ENCODE assay signal across 8 cellular contexts in the genomic region with DNA sequence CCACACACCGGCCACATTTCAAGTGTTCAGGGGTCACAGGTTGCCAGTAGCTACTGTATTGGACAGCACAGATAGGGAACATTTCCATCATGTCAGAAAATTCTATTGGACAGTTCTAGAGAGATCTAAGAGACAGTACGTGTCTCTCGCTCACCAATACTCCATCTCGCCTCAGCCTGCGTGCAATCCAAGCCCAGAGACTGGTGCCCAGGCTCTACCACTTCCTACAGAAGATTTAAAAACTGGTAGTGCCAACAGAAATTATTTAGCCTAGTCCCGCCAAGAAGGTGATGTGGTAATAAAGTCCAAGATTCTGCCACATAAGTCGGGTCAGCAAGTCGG. TPM values are rescaled to one million over a fixed set of nuclear protein-coding genes. Genes with fewer than 3 reads are reported as not detected.
DNase-seq lines count a peak whose midpoint lies in the region; ATAC-seq and TF ChIP-seq lines count a peak whose summit lies in the region.

No MANE protein-coding gene starts in this region.

- in situ Hi-C loops in IMR-90 (cut with MboI; ENCODE audit: low sequenced_read_pairs): no loop called here

- POLR2A ChIA-PET in CD8-positive, alpha-beta memory T cell (lab: Charles Lee): interaction anchor here (1.4 to 3.0 kb wide), 3 partner anchors 70 to 649 kb away, joined by 9 to 28 read pairs (median 9); partner anchors contain the start of gene CEP120
- POLR2A ChIA-PET in IMR-90 (lab: Charles Lee; ENCODE audit: unreplicated experiment): no interaction called here

- peaks cover 34% of the 10 kb centered on the region for H3K4me1 ChIP-seq in CD8-positive, alpha-beta memory T cell (ENCODE audit: insufficient read depth, low read length)
- no peaks in the 10 kb centered on the region for H3K4me1 ChIP-seq in IMR-90 (ENCODE audit: control insufficient read depth, insufficient read depth, low read length)

- peaks cover 32 to 53% (median 53%) of the 10 kb centered on the region in 3 donors for H3K4me1 Mint-ChIP-seq in CD8-positive, alpha-beta memory T cell
- H3K4me1 Mint-ChIP-seq in dendritic cell treated with granulocyte-macrophage colony-stimulating factor and Interleukin-4, amounts not matched to agents 40 ng/mL and 50 ng/mL, for 4 days (ENCODE audit: low read depth): peaks cover 52% of the 10 kb centered on the region
- H3K4me1 Mint-ChIP-seq in naive B cell: peaks cover 29 to 40% (median 35%) of the 10 kb centered on the region in 3 donors

- peak overlapping the region; percentile 90 for H2AFZ ChIP-seq in IMR-90 (replicated peaks; ENCODE audit: low read length, poor library complexity)

- H3K4me2 ChIP-seq in IMR-90 (ENCODE audit: low read depth, low read length): peak overlapping the region; percentile 91

- peak overlapping the region; percentile 34; the same call in 1 of the 3 replicates for H2BK15ac ChIP-seq in IMR-90 (ENCODE audit: low read depth, low read length)

- no peaks in the 10 kb centered on the region for H3K36me3 ChIP-seq in CD8-positive, alpha-beta memory T cell (ENCODE audit: insufficient read depth, low read length)
- H3K36me3 ChIP-seq in IMR-90 (ENCODE audit: control insufficient read depth, insufficient read depth, low read length): no peaks in the 10 kb centered on the region

- intact Hi-C loops in IMR-90 (cut with micrococcal nuclease): loop anchor here (2.0 kb wide), 1 partner anchor 72 kb away; no protein-coding TSS in a partner anchor
- intact Hi-C loops in dendritic cell treated with granulocyte-macrophage colony-stimulating factor and Interleukin-4, amounts not matched to agents 40 ng/mL and 50 ng/mL, for 4 days (cut with micrococcal nuclease): loop anchor here (1.0 kb wide), 1 partner anchor 18 kb away; no protein-coding TSS in a partner anchor

- H3K23ac ChIP-seq in IMR-90 (ENCODE audit: low read depth, low read length): no peak overlapping the region

- H4K20me1 ChIP-seq in IMR-90 (ENCODE audit: insufficient read depth, low read length): peaks cover 3% of the 10 kb centered on the region; the same call in 1 of the 2 replicates

- no peaks in the 10 kb centered on the region for H3K9me3 ChIP-seq in CD8-positive, alpha-beta memory T cell (ENCODE audit: low read length)
- no peaks in the 10 kb centered on the region for H3K9me3 ChIP-seq in IMR-90 (ENCODE audit: control insufficient read depth, insufficient read depth, low read length)

- no peaks in the 10 kb centered on the region for H3K27me3 ChIP-seq in CD8-positive, alpha-beta memory T cell (ENCODE audit: insufficient read depth, low read length, poor library complexity, severe bottlenecking)
- no peaks in the 10 kb centered on the region; the same call in 1 of the 2 replicates for H3K27me3 ChIP-seq in IMR-90 (ENCODE audit: control insufficient read depth, insufficient read depth, low read length)

- peak overlapping the region; percentile 37; the same call in 1 of the 2 replicates for H4K5ac ChIP-seq in IMR-90 (ENCODE audit: low read depth, low read length)

- H3K4me3 Mint-ChIP-seq in CD8-positive, alpha-beta memory T cell: peak overlapping the region; percentile 93 to 95 (median 94)
- peak overlapping the region; percentile 99 for H3K4me3 Mint-ChIP-seq in dendritic cell treated with granulocyte-macrophage colony-stimulating factor and Interleukin-4, amounts not matched to agents 40 ng/mL and 50 ng/mL, for 4 days
- H3K4me3 Mint-ChIP-seq in naive B cell: peak overlapping the region; percentile 94 to 100 (median 98)

- TF ChIP-seq POLR2A in IMR-90 (IDR thresholded peaks at IDR 0.05; ENCODE audit: low read depth, low read length): no peak

- no peak overlapping the region for H2AK9ac ChIP-seq in IMR-90 (replicated peaks; ENCODE audit: low read depth, low read length, poor library complexity)

- H3K9ac ChIP-seq in IMR-90 (ENCODE audit: low read depth, low read length): peak overlapping the region; percentile 65

- H4K91ac ChIP-seq in IMR-90 (ENCODE audit: insufficient read depth, low read depth, low read length): peak overlapping the region; percentile 26; the same call in 1 of the 2 replicates

- H2AK5ac ChIP-seq in IMR-90 (ENCODE audit: low read depth, low read length): no peak overlapping the region

- peak overlapping the region; percentile 28; the same call in 1 of the 2 replicates for H3K18ac ChIP-seq in IMR-90 (ENCODE audit: low read depth, low read length)

- peaks cover 0 to 2% of the 10 kb centered on the region in 2 donors for H3K27me3 Mint-ChIP-seq in CD8-positive, alpha-beta memory T cell
- peaks cover 2% of the 10 kb centered on the region for H3K27me3 Mint-ChIP-seq in dendritic cell treated with granulocyte-macrophage colony-stimulating factor and Interleukin-4, amounts not matched to agents 40 ng/mL and 50 ng/mL, for 4 days
- peaks cover 0 to 12% (median 4%) of the 10 kb centered on the region in 3 donors for H3K27me3 Mint-ChIP-seq in naive B cell

- no peaks in the 10 kb centered on the region for H3K9me3 Mint-ChIP-seq in CD8-positive, alpha-beta memory T cell
- peaks cover 8% of the 10 kb centered on the region for H3K9me3 Mint-ChIP-seq in dendritic cell treated with granulocyte-macrophage colony-stimulating factor and Interleukin-4, amounts not matched to agents 40 ng/mL and 50 ng/mL, for 4 days
- H3K9me3 Mint-ChIP-seq in naive B cell: peaks cover 0 to 2% (median 0%) of the 10 kb centered on the region in 7 donors

- no peak for TF ChIP-seq RAD21 in IMR-90 (IDR thresholded peaks at IDR 0.05; ENCODE audit: low read length)

- no peak overlapping the region for H3K56ac ChIP-seq in IMR-90 (ENCODE audit: extremely low read depth, insufficient read depth, low read length)

- H4K8ac ChIP-seq in IMR-90 (ENCODE audit: low read depth in 2 of 2, low read length in 2 of 2): peak overlapping the region; percentile 86 to 91; a peak in 3 of 4 replicates

- peak overlapping the region; percentile 93 for H3K4me3 ChIP-seq in CD8-positive, alpha-beta memory T cell (ENCODE audit: low read length)
- peak overlapping the region; percentile 52 for H3K4me3 ChIP-seq in IMR-90 (ENCODE audit: insufficient read depth, low read depth, low read length)

- DNase-seq in CD8-positive, alpha-beta memory T cell: no peak
- DNase-seq in IMR-90 (no peak), naive B cell (no peak), HPDE6-E6E7 (ENCODE audit: extremely low spot score) (no peak), NOMO-1 (lab: John Stamatoyannopoulos, UW; ENCODE audit: unreplicated experiment in 2 of 2) (no peak), kidney glomerular epithelial cell (lab: John Stamatoyannopoulos, UW) (no peak)

- no peak for TF ChIP-seq CTCF in IMR-90 (conservative IDR thresholded peaks at IDR 0.05; ENCODE audit: low read depth, low read length)

- 7% methylated on average over 3 of the region's 8 CpGs; no CpG with 5 or more reads in 1 of the 2 experiments for WGBS in IMR-90 (ENCODE audit: extremely low coverage in 2 of 2, insufficient read length in 1 of 2), 2 experiments

- no peak overlapping the region for H3K27ac ChIP-seq in CD8-positive, alpha-beta memory T cell (ENCODE audit: low read depth, low read length)
- 0 out of 2 replicates have a peak overlapping the region, but pooled peaks have one; percentile 26 for H3K27ac ChIP-seq in IMR-90 (ENCODE audit: insufficient read depth, low read length)

- peak overlapping the region; percentile 81 to 96 (median 92) for H3K27ac Mint-ChIP-seq in CD8-positive, alpha-beta memory T cell
- H3K27ac Mint-ChIP-seq in dendritic cell treated with granulocyte-macrophage colony-stimulating factor and Interleukin-4, amounts not matched to agents 40 ng/mL and 50 ng/mL, for 4 days: peak overlapping the region; percentile 100
- peak overlapping the region; percentile 97 to 100 (median 100) for H3K27ac Mint-ChIP-seq in naive B cell

- peak overlapping the region; percentile 67; the same call in 1 of the 2 replicates for H2BK20ac ChIP-seq in IMR-90 (ENCODE audit: low read depth, low read length)

- peak overlapping the region; percentile 57; the same call in 1 of the 2 replicates for H2BK120ac ChIP-seq in IMR-90 (ENCODE audit: low read depth, low read length)

- peak; percentile 41 for ATAC-seq in GM21528 (IDR thresholded peaks at IDR 0.05; ENCODE audit: low FRiP score, unreplicated experiment)
- ATAC-seq in IMR-90 (ENCODE audit: low read depth): peak; percentile 12
- ATAC-seq in naive B cell (ENCODE audit: low read depth in 2 of 2): peak; percentile 4 to 5

- H3K4ac ChIP-seq in IMR-90 (ENCODE audit: low read depth, low read length): peak overlapping the region; percentile 77

- H3K14ac ChIP-seq in IMR-90 (replicated peaks; ENCODE audit: low read depth, low read length): peak overlapping the region; percentile 88

- no peak overlapping the region for H2BK5ac ChIP-seq in IMR-90 (ENCODE audit: low read depth, low read length, poor library complexity, severe bottlenecking)

- peaks cover 0 to 15% (median 0%) of the 10 kb centered on the region in 3 donors for H3K36me3 Mint-ChIP-seq in CD8-positive, alpha-beta memory T cell
- peaks cover 43% of the 10 kb centered on the region for H3K36me3 Mint-ChIP-seq in dendritic cell treated with granulocyte-macrophage colony-stimulating factor and Interleukin-4, amounts not matched to agents 40 ng/mL and 50 ng/mL, for 4 days (ENCODE audit: low read depth)
- H3K36me3 Mint-ChIP-seq in naive B cell: peaks cover 8 to 27% of the 10 kb centered on the region in 2 donors

- H3K9me1 ChIP-seq in IMR-90 (ENCODE audit: insufficient read depth, low read length): peaks cover 6% of the 10 kb centered on the region; the same call in 1 of the 2 replicates

- H3K79me1 ChIP-seq in IMR-90 (ENCODE audit: low read depth in 1 of 2, low read length in 2 of 2): peaks cover 5 to 27% of the 10 kb centered on the region in 2 experiments

- dilution Hi-C loops in IMR-90 (cut with HindIII; ENCODE audit: low sequenced_read_pairs, unreplicated experiment): no loop called here

- no TSS peak for BruUV-seq in IMR-90 (replicated peaks; lab: Mats Ljungman, UMichigan)

- CTCF ChIA-PET in CD8-positive, alpha-beta memory T cell (lab: Charles Lee): interaction anchor here (0.6 to 2.5 kb wide), 3 partner anchors 67 to 649 kb away, joined by 4 to 9 read pairs (median 6); partner anchors contain the start of genes CEP120 and SNX24
- CTCF ChIA-PET in IMR-90 (lab: Yijun Ruan, JAX): interaction anchor here (0.5 to 0.6 kb wide), 2 partner anchors 57 to 572 kb away, joined by 3 to 5 read pairs; no protein-coding TSS in a partner anchor

TF ChIP-seq in IMR-90, 13 proteins besides CTCF, POLR2A, EP300 and RAD21 (continues in another document):
- TF ChIP-seq FOS (IDR thresholded peaks at IDR 0.05; ENCODE audit: low read depth, low read length) (no peak), SMC3 (IDR thresholded peaks at IDR 0.05; ENCODE audit: low read depth, low read length) (no peak)

RNA-seq across cellular contexts. Expression of gene SNX2, which starts 0.4 kb away (rescaled TPM):
- 10 to 100 TPM; 40.0 to 42.7 TPM for total RNA-seq in CD8-positive, alpha-beta memory T cell
- polyA plus RNA-seq in CD8-positive, alpha-beta memory T cell: 62.7 TPM
- 52.9 and 54.7 TPM in 2 replicates for total RNA-seq in IMR-90 (2012; rRNA removed)
- polyA plus RNA-seq in IMR-90 (2012; rRNA removed) (24.9 and 26.3 TPM in 2 replicates), naive B cell (ENCODE audit: low read depth in 6 of 6) (100 to 1,000 TPM; 457 to 756 (median 632) TPM)
- 6.7 and 8.8 TPM in 2 replicates for polyA plus RNA-seq in IMR-90 (2012; cell fraction: cytosol; rRNA removed)
- polyA plus RNA-seq in IMR-90 (2012; cell fraction: nucleus; rRNA removed; ENCODE audit: low replicate concordance): 2.9 and 8.8 TPM in 2 replicates
